In genomic region chr13:19958119-19959111, GRCh38 we compare ENCODE assay signal across 1 cellular context.
TF ChIP-seq lines count a peak whose summit lies in the region.

ZMYM2 (plus strand) TSS chr13:19958727; CDS start chr13:19993073, 34,346 bp downstream.

TF ChIP-seq in HepG2, 621 proteins besides CTCF, POLR2A, EP300 and RAD21 (continued from another document and continues in another):
- no peak for TF ChIP-seq SOX6 (IDR thresholded peaks at IDR 0.05)
- no peak for TF ChIP-seq SOX6 (CRISPR knock-in tag; IDR thresholded peaks at IDR 0.05)
- peak; percentile 63; the same call in 1 of the 2 replicates for TF ChIP-seq CEBPZ (IDR thresholded peaks at IDR 0.05; ENCODE audit: low read length)
- TF ChIP-seq, protein P1, sequence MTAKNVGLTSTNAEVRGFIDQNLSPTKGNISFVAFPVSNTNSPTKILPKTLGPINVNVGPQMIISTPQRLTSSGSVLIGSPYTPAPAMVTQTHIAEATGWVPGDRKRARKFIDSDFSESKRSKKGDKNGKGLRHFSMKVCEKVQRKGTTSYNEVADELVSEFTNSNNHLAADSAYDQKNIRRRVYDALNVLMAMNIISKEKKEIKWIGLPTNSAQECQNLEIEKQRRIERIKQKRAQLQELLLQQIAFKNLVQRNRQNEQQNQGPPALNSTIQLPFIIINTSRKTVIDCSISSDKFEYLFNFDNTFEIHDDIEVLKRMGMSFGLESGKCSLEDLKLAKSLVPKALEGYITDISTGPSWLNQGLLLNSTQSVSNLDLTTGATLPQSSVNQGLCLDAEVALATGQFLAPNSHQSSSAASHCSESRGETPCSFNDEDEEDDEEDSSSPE (CRISPR knock-in tag; IDR thresholded peaks at IDR 0.05), result 0 out of 2 replicates have a peak, but pooled peaks have one; percentile 14
- TF ChIP-seq CC2D1A (CRISPR knock-in tag; IDR thresholded peaks at IDR 0.05), result no peak
- TF ChIP-seq ZNF441 (CRISPR knock-in tag; IDR thresholded peaks at IDR 0.05; ENCODE audit: borderline replicate concordance), result peak; percentile 95
- no peak for TF ChIP-seq ZNF235 (CRISPR knock-in tag; IDR thresholded peaks at IDR 0.05; ENCODE audit: borderline replicate concordance)
- peak; percentile 36; the same call in 1 of the 2 replicates for TF ChIP-seq SIN3A (IDR thresholded peaks at IDR 0.05; ENCODE audit: borderline replicate concordance, low read depth, low read length)
- TF ChIP-seq PTBP1 (IDR thresholded peaks at IDR 0.05; ENCODE audit: low read depth, low read length, poor library complexity, severe bottlenecking), result no peak
- peak; percentile 100 for TF ChIP-seq SP4 (CRISPR knock-in tag; IDR thresholded peaks at IDR 0.05)
- TF ChIP-seq, protein P2, sequence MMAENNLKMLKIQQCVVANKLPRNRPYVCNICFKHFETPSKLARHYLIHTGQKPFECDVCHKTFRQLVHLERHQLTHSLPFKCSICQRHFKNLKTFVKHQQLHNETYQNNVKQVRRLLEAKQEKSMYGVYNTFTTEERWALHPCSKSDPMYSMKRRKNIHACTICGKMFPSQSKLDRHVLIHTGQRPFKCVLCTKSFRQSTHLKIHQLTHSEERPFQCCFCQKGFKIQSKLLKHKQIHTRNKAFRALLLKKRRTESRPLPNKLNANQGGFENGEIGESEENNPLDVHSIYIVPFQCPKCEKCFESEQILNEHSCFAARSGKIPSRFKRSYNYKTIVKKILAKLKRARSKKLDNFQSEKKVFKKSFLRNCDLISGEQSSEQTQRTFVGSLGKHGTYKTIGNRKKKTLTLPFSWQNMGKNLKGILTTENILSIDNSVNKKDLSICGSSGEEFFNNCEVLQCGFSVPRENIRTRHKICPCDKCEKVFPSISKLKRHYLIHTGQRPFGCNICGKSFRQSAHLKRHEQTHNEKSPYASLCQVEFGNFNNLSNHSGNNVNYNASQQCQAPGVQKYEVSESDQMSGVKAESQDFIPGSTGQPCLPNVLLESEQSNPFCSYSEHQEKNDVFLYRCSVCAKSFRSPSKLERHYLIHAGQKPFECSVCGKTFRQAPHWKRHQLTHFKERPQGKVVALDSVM (CRISPR knock-in tag; IDR thresholded peaks at IDR 0.05), result peak; percentile 63
- TF ChIP-seq ARID4A (CRISPR knock-in tag; IDR thresholded peaks at IDR 0.05; ENCODE audit: borderline replicate concordance), result no peak; the same call in 1 of the 2 replicates
- TF ChIP-seq, protein P3, sequence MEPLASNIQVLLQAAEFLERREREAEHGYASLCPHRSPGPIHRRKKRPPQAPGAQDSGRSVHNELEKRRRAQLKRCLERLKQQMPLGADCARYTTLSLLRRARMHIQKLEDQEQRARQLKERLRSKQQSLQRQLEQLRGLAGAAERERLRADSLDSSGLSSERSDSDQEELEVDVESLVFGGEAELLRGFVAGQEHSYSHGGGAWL (CRISPR knock-in tag; IDR thresholded peaks at IDR 0.05), result 0 out of 2 replicates have a peak, but pooled peaks have one; percentile 39
- TF ChIP-seq PBX2 (CRISPR knock-in tag; IDR thresholded peaks at IDR 0.05), result peak; percentile 93
- TF ChIP-seq NFYB (CRISPR knock-in tag; IDR thresholded peaks at IDR 0.05), result peak; percentile 94
- TF ChIP-seq ZNF761 (CRISPR knock-in tag; conservative IDR thresholded peaks at IDR 0.05), result no peak
- no peak for TF ChIP-seq ZNF292 (CRISPR knock-in tag; IDR thresholded peaks at IDR 0.05; ENCODE audit: borderline replicate concordance, low read depth)
- no peak for TF ChIP-seq ZNF550 (CRISPR knock-in tag; IDR thresholded peaks at IDR 0.05; ENCODE audit: borderline replicate concordance)
- TF ChIP-seq SP1 (IDR thresholded peaks at IDR 0.05), result no peak
- peak; percentile 96 for TF ChIP-seq SP1 (CRISPR knock-in tag; IDR thresholded peaks at IDR 0.05)
- TF ChIP-seq, protein P4, sequence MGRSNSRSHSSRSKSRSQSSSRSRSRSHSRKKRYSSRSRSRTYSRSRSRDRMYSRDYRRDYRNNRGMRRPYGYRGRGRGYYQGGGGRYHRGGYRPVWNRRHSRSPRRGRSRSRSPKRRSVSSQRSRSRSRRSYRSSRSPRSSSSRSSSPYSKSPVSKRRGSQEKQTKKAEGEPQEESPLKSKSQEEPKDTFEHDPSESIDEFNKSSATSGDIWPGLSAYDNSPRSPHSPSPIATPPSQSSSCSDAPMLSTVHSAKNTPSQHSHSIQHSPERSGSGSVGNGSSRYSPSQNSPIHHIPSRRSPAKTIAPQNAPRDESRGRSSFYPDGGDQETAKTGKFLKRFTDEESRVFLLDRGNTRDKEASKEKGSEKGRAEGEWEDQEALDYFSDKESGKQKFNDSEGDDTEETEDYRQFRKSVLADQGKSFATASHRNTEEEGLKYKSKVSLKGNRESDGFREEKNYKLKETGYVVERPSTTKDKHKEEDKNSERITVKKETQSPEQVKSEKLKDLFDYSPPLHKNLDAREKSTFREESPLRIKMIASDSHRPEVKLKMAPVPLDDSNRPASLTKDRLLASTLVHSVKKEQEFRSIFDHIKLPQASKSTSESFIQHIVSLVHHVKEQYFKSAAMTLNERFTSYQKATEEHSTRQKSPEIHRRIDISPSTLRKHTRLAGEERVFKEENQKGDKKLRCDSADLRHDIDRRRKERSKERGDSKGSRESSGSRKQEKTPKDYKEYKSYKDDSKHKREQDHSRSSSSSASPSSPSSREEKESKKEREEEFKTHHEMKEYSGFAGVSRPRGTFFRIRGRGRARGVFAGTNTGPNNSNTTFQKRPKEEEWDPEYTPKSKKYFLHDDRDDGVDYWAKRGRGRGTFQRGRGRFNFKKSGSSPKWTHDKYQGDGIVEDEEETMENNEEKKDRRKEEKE (IDR thresholded peaks at IDR 0.05), result no peak
- no peak for TF ChIP-seq ZNF503 (CRISPR knock-in tag; IDR thresholded peaks at IDR 0.05)
- TF ChIP-seq ZNF281 (CRISPR knock-in tag; IDR thresholded peaks at IDR 0.05; ENCODE audit: borderline replicate concordance), result peak; percentile 50; the same call in 1 of the 2 replicates
- no peak for TF ChIP-seq ZMAT3 (CRISPR knock-in tag; conservative IDR thresholded peaks at IDR 0.05)
- peak; percentile 28 for TF ChIP-seq RBM39 (IDR thresholded peaks at IDR 0.05; ENCODE audit: low read depth, low read length, poor library complexity, severe bottlenecking)
- TF ChIP-seq GTF3A (CRISPR knock-in tag; conservative IDR thresholded peaks at IDR 0.05), result no peak
- TF ChIP-seq POLR2AphosphoS5 (IDR thresholded peaks at IDR 0.05; ENCODE audit: low read depth, low read length), result peak; percentile 63
- TF ChIP-seq, protein P5, sequence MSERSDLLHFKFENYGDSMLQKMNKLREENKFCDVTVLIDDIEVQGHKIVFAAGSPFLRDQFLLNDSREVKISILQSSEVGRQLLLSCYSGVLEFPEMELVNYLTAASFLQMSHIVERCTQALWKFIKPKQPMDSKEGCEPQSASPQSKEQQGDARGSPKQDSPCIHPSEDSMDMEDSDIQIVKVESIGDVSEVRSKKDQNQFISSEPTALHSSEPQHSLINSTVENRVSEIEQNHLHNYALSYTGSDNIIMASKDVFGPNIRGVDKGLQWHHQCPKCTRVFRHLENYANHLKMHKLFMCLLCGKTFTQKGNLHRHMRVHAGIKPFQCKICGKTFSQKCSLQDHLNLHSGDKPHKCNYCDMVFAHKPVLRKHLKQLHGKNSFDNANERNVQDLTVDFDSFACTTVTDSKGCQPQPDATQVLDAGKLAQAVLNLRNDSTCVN (CRISPR knock-in tag; IDR thresholded peaks at IDR 0.05; ENCODE audit: borderline replicate concordance), result no peak
- no peak for TF ChIP-seq ZNF841 (CRISPR knock-in tag; IDR thresholded peaks at IDR 0.05; ENCODE audit: borderline replicate concordance)
- TF ChIP-seq, protein P6, sequence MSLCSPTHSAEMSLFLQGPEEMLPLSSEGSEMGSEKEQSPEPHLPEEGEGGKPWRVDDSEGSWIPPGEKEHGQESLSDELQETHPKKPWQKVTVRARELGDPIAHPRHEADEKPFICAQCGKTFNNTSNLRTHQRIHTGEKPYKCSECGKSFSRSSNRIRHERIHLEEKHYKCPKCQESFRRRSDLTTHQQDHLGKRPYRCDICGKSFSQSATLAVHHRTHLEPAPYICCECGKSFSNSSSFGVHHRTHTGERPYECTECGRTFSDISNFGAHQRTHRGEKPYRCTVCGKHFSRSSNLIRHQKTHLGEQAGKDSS (CRISPR knock-in tag; IDR thresholded peaks at IDR 0.05; ENCODE audit: borderline replicate concordance, low read depth), result no peak
- TF ChIP-seq TAF15 (IDR thresholded peaks at IDR 0.05; ENCODE audit: low read depth, low read length, poor library complexity, severe bottlenecking), result no peak
- TF ChIP-seq SKI (IDR thresholded peaks at IDR 0.05; ENCODE audit: partially characterized antibody), result peak; percentile 26
